ENCODE assay signal across 32 cellular contexts in the genomic region with DNA sequence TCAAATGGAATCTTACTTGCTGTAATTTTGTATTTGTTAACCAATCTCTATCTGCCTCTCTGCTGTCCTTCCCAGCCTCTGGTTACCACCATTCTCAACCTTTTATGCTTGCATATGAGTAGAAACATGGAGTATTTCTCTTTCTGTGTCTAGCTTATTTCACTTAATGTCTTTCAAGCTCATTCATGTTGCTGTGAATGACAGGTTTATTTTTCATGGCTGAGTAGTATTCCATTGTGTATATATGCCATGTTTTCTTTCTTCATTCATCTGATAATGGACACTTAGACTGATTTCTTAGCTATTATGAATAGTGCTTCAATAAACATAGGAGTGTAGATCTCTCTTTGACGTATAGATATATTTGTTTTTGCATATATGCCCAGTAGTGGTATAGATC.
"Had no signal": no experiment of that assay in that cellular context is flagged by ENCODE, and none has a peak within 500 bp of the region (broad histone marks: within the 10 kb centered on the region; RNA-seq: fewer than 3 reads in every experiment).

No MANE protein-coding gene starts in this region.

- H2AFZ ChIP-seq: hepatocyte had no signal

- H3K4me3 Mint-ChIP-seq: activated CD4-positive, alpha-beta memory T cell treated with anti-CD3 and anti-CD28 coated beads for 36 hours; activated CD4-positive, alpha-beta T cell treated with anti-CD3 and anti-CD28 coated beads for 36 hours; activated CD4-positive, alpha-beta T cell treated with anti-CD3 and anti-CD28 coated beads, Interleukin-2, amount 10 ng/mL, durations not matched to agents 24 days and 14 days; activated CD8-positive, alpha-beta T cell treated with anti-CD3 and anti-CD28 coated beads, Interleukin-2, amount 10 ng/mL, durations not matched to agents 7 days and 5 days; activated naive CD8-positive, alpha-beta T cell; activated T-cell treated with anti-CD3 and anti-CD28 coated beads, Interleukin-2, amount 50 U/mL, for 24 hours; activated T-cell treated with anti-CD3 and anti-CD28 coated beads, Interleukin-2, amount 50 U/mL, for 72 hours; effector memory CD8-positive, alpha-beta T cell had no signal

- ATAC-seq: activated CD4-positive, alpha-beta T cell treated with anti-CD3 and anti-CD28 coated beads for 36 hours; activated CD8-positive, alpha-beta T cell treated with anti-CD3 and anti-CD28 coated beads, Interleukin-2, amount 10 ng/mL, durations not matched to agents 7 days and 5 days; activated T-cell treated with anti-CD3 and anti-CD28 coated beads, Interleukin-2, amount 50 U/mL, for 72 hours; effector memory CD8-positive, alpha-beta T cell; gastroesophageal sphincter; heart right ventricle had no signal

- H3K27ac ChIP-seq: brain microvascular endothelial cell, epithelial cell of prostate, esophagus squamous epithelium, gastroesophageal sphincter, heart right ventricle, hepatocyte had no signal

- H3K27me3 Mint-ChIP-seq: activated CD4-positive, alpha-beta memory T cell treated with anti-CD3 and anti-CD28 coated beads for 36 hours; activated CD4-positive, alpha-beta T cell treated with anti-CD3 and anti-CD28 coated beads for 36 hours; activated CD4-positive, alpha-beta T cell treated with anti-CD3 and anti-CD28 coated beads, Interleukin-2, amount 10 ng/mL, durations not matched to agents 24 days and 14 days; activated naive CD8-positive, alpha-beta T cell; activated T-cell treated with anti-CD3 and anti-CD28 coated beads, Interleukin-2, amount 50 U/mL, for 24 hours; effector memory CD8-positive, alpha-beta T cell had no signal

- FAIRE-seq: astrocyte, bronchial epithelial cell, colon, endometrium, endothelial cell of umbilical vein had no signal

- DNase-seq: activated CD4-positive, alpha-beta memory T cell treated with anti-CD3 and anti-CD28 coated beads for 36 hours; activated CD4-positive, alpha-beta T cell treated with anti-CD3 and anti-CD28 coated beads for 36 hours; activated CD4-positive, CD25-positive, alpha-beta regulatory T cell; activated CD4-positive, CD25-positive, alpha-beta regulatory T cell treated with anti-CD3 and anti-CD28 coated beads, Interleukin-2, amount 50 U/mL, for 72 hours; activated CD8-positive, alpha-beta memory T cell treated with anti-CD3 and anti-CD28 coated beads, Interleukin-2, amount 50 U/mL, for 48 hours; activated CD8-positive, alpha-beta T cell treated with anti-CD3 and anti-CD28 coated beads, Interleukin-2, amount 10 ng/mL, durations not matched to agents 7 days and 5 days; activated effector memory CD4-positive, alpha-beta T cell treated with anti-CD3 and anti-CD28 coated beads, Interleukin-2, amount 50 U/mL, for 16 hours; activated naive CD4-positive, alpha-beta T cell treated with anti-CD3 and anti-CD28 coated beads, Interleukin-2, amount 50 U/mL, for 16 hours; activated T-cell treated with anti-CD3 and anti-CD28 coated beads for 4 hours; activated T-cell treated with anti-CD3 and anti-CD28 coated beads, Interleukin-2, amount 50 U/mL, for 24 hours; activated T-cell treated with anti-CD3 and anti-CD28 coated beads, Interleukin-2, amount 50 U/mL, for 72 hours; amniotic stem cell; anterior cingulate cortex; brain microvascular endothelial cell; cortex of kidney; dermis blood vessel endothelial cell; effector CD4-positive, alpha-beta T cell; effector memory CD8-positive, alpha-beta T cell; esophagus squamous epithelium; foreskin melanocyte; heart right ventricle; T-helper 2 cell had no signal

- H3K4me3 ChIP-seq: esophagus squamous epithelium, gastroesophageal sphincter, heart right ventricle, hepatocyte had no signal

- H3K4me2 ChIP-seq: hepatocyte had no signal

- H3K27me3 ChIP-seq: brain microvascular endothelial cell, esophagus squamous epithelium, gastroesophageal sphincter, heart right ventricle, hepatocyte had no signal

- H3K27ac Mint-ChIP-seq: activated CD4-positive, alpha-beta memory T cell treated with anti-CD3 and anti-CD28 coated beads for 36 hours; activated CD4-positive, alpha-beta T cell treated with anti-CD3 and anti-CD28 coated beads for 36 hours; activated CD4-positive, alpha-beta T cell treated with anti-CD3 and anti-CD28 coated beads, Interleukin-2, amount 10 ng/mL, durations not matched to agents 24 days and 14 days; activated CD8-positive, alpha-beta T cell treated with anti-CD3 and anti-CD28 coated beads, Interleukin-2, amount 10 ng/mL, durations not matched to agents 7 days and 5 days; activated naive CD8-positive, alpha-beta T cell; activated T-cell treated with anti-CD3 and anti-CD28 coated beads, Interleukin-2, amount 50 U/mL, for 24 hours had no signal

- H3K4me1 ChIP-seq: esophagus squamous epithelium, gastroesophageal sphincter had no signal
